Comparison of ENCODE assay signal across 1 cellular context in the genomic region with DNA sequence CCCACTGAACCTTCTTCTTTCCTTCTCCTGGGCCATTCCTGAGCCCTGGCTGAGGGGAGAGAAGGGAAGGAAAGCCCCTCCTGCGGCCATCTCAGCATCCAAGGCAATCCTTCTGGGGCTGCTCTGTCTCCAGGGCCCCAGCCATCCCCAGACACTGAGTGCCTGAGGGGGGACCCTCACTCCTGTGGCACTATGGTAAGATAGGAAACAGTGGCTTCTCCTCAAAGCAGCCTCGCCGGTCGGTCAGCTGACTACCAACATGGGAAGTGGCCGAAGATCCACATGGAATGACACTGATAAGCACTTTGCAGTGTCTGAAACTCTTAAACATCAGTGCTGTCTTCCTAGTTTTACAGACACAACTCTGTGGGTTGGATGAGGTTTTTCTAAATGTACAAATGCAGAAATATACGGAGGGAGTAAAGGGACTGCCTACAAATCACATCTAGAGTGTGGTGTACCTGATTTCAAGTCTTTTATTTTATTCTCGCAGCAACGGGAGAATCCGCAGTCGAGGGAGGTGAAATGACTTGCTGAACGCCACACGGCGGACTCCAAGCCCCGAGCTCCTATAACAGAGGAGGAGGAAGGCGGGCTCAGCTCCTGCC.
TF ChIP-seq lines count a peak whose summit lies in the region.

No MANE protein-coding gene starts in this region.

TF ChIP-seq in endothelial cell of umbilical vein, 7 proteins besides CTCF, POLR2A, EP300 and RAD21 (continued from another document):
- TF ChIP-seq JUN (IDR thresholded peaks at IDR 0.05; ENCODE audit: borderline replicate concordance, insufficient read depth, insufficient read length, low read depth) = no peak
